1 cellular context compared by ENCODE assay signal in the genomic region with DNA sequence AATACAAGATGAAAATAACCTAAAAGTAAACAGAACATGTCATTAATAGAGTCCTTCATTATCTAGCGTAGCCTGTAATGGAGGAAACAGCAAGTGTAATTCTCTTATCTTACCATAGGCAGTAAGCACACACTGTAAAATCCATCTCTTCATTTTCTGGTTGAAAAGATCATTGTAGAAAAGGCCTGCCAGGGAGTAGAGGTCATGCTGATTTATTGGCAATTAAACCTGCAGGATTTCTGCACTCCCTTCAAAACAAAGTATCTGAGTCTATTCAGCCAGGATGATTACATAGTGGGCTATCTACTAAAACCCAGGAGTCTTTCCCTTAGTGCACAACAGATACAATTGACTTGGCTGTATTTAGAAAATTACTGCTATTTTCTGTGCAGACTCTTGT.
TF ChIP-seq lines count a peak whose summit lies in the region.

No MANE protein-coding gene starts in this region.

TF ChIP-seq in GM12878, 131 proteins besides CTCF, POLR2A, EP300 and RAD21:
- TF ChIP-seq SREBF1 (IDR thresholded peaks at IDR 0.05; ENCODE audit: low read length) (no peak), STAT3 (IDR thresholded peaks at IDR 0.05; ENCODE audit: low read depth, low read length) (no peak), TCF3 (IDR thresholded peaks at IDR 0.05; ENCODE audit: borderline replicate concordance, insufficient read depth, low read depth, low read length) (no peak), FOS (IDR thresholded peaks at IDR 0.05; ENCODE audit: borderline replicate concordance, extremely low read depth, insufficient read length) (no peak), SRF (IDR thresholded peaks at IDR 0.05; ENCODE audit: low read depth in 2 of 2, low read length in 2 of 2) (no peak), NR2C1 (IDR thresholded peaks at IDR 0.05) (no peak), STAT1 (conservative IDR thresholded peaks at IDR 0.05) (no peak), ZNF207 (IDR thresholded peaks at IDR 0.05; ENCODE audit: borderline replicate concordance) (no peak), RB1 (IDR thresholded peaks at IDR 0.05; ENCODE audit: borderline replicate concordance) (no peak)
- TF ChIP-seq, protein P1, sequence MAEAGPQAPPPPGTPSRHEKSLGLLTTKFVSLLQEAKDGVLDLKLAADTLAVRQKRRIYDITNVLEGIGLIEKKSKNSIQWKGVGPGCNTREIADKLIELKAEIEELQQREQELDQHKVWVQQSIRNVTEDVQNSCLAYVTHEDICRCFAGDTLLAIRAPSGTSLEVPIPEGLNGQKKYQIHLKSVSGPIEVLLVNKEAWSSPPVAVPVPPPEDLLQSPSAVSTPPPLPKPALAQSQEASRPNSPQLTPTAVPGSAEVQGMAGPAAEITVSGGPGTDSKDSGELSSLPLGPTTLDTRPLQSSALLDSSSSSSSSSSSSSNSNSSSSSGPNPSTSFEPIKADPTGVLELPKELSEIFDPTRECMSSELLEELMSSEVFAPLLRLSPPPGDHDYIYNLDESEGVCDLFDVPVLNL (IDR thresholded peaks at IDR 0.05; ENCODE audit: low read depth, low read length): no peak
- TF ChIP-seq, protein P2, sequence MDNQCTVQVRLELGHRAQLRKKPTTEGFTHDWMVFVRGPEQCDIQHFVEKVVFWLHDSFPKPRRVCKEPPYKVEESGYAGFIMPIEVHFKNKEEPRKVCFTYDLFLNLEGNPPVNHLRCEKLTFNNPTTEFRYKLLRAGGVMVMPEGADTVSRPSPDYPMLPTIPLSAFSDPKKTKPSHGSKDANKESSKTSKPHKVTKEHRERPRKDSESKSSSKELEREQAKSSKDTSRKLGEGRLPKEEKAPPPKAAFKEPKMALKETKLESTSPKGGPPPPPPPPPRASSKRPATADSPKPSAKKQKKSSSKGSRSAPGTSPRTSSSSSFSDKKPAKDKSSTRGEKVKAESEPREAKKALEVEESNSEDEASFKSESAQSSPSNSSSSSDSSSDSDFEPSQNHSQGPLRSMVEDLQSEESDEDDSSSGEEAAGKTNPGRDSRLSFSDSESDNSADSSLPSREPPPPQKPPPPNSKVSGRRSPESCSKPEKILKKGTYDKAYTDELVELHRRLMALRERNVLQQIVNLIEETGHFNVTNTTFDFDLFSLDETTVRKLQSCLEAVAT (IDR thresholded peaks at IDR 0.05): no peak
